ENCODE assay signal across 15 cellular contexts in the genomic region with DNA sequence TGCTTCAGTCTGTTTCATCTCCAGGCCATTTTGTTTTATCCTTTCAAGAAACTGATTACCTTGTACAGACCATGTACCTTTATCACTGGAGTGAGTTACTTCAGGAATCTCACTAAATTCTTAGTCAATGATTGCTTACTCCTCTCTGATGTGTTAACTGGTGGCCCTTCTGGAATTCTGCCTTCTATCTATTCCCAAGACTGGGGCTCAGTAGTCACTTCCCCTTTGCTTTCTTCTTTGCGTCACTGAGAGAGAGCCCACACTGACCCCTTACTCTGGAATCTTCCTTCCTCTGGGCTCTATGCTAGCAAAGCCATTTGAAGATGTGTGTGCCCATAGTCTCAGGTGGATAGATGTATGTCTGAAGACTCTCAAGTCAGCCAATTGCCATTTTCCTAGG. TPM values are rescaled to one million over a fixed set of nuclear protein-coding genes. Genes with fewer than 3 reads are reported as not detected.
A peak's percentile ranks its signal among the peaks of the same experiment; 100 is the strongest.
DNase-seq lines count a peak whose midpoint lies in the region; ATAC-seq, FAIRE-seq and TF ChIP-seq lines count a peak whose summit lies in the region.
"Had no signal": no experiment of that assay in that cellular context is flagged by ENCODE, and none has a peak within 500 bp of the region (broad histone marks: within the 10 kb centered on the region; RNA-seq: fewer than 3 reads in every experiment).

No MANE protein-coding gene starts in this region.

- no peak for FAIRE-seq in GM12892 (lab: Jason Lieb, UNC)

- no peak overlapping the region for H3K4me3 Mint-ChIP-seq in T-helper 1 cell treated with Interleukin-12 subunit alpha and Interleukin-12 subunit beta and Interleukin-4 antibody, amounts not matched to agents 30 μg/mL and 1 μg/mL, for 36 hours
- peak overlapping the region; percentile 39 for H3K4me3 Mint-ChIP-seq in activated naive CD8-positive, alpha-beta T cell treated with anti-CD3 and anti-CD28 coated beads, Interleukin-2, amount 50 U/mL, for 24 hours
- H3K4me3 Mint-ChIP-seq in natural killer cell treated with Interleukin-12 subunit alpha and Interleukin-12 subunit beta and Interleukin-15 and Interleukin-18, amount 100 ng/mL, for 72 hours, result peak overlapping the region; percentile 65

- H3K27me3 Mint-ChIP-seq in T-helper 1 cell treated with Interleukin-12 subunit alpha and Interleukin-12 subunit beta and Interleukin-4 antibody, amounts not matched to agents 30 μg/mL and 1 μg/mL, for 36 hours (ENCODE audit: low read depth), result no peaks in the 10 kb centered on the region
- H3K27me3 Mint-ChIP-seq in activated naive CD8-positive, alpha-beta T cell treated with anti-CD3 and anti-CD28 coated beads, Interleukin-2, amount 50 U/mL, for 24 hours, result no peaks in the 10 kb centered on the region
- no peaks in the 10 kb centered on the region for H3K27me3 Mint-ChIP-seq in natural killer cell treated with Interleukin-12 subunit alpha and Interleukin-12 subunit beta and Interleukin-15 and Interleukin-18, amount 100 ng/mL, for 72 hours

- H3K4me1 Mint-ChIP-seq in T-helper 1 cell treated with Interleukin-12 subunit alpha and Interleukin-12 subunit beta and Interleukin-4 antibody, amounts not matched to agents 30 μg/mL and 1 μg/mL, for 36 hours (ENCODE audit: low read depth), result peaks cover 64% of the 10 kb centered on the region
- H3K4me1 Mint-ChIP-seq in activated naive CD8-positive, alpha-beta T cell treated with anti-CD3 and anti-CD28 coated beads, Interleukin-2, amount 50 U/mL, for 24 hours, result peaks cover 98% of the 10 kb centered on the region
- H3K4me1 Mint-ChIP-seq in natural killer cell treated with Interleukin-12 subunit alpha and Interleukin-12 subunit beta and Interleukin-15 and Interleukin-18, amount 100 ng/mL, for 72 hours (ENCODE audit: low read depth in 2 of 2), result peaks cover 69 to 85% of the 10 kb centered on the region in 2 donors

- DNase-seq in T-helper 1 cell, result no peak
- DNase-seq in MV-4-11 (lab: John Stamatoyannopoulos, UW), result peak; percentile 24
- DNase-seq in activated naive CD8-positive, alpha-beta T cell treated with anti-CD3 and anti-CD28 coated beads, Interleukin-2, amount 50 U/mL, for 24 hours, result no peak
- no peak for DNase-seq in natural killer cell treated with Interleukin-12 subunit alpha and Interleukin-12 subunit beta and Interleukin-15 and Interleukin-18, amount 100 ng/mL, for 72 hours (ENCODE audit: low spot score)
- DNase-seq in mucosa of gallbladder (ENCODE audit: low spot score), result no peak
- DNase-seq in DMS114 treated with DMSO at 0.1 percent for 48 hours (lab: John Stamatoyannopoulos, UW; ENCODE audit: unreplicated experiment), result no peak
- no peak for DNase-seq in GM12892 (ENCODE audit: insufficient read length)
- DNase-seq: 8988T, COR-L47, DMS53, H7, MG63, NCI-H187 treated with DMSO at 0.1 percent for 48 hours had no signal

- no peak for TF ChIP-seq POLR2A in GM12892 (IDR thresholded peaks at IDR 0.05; ENCODE audit: low read depth, low read length)

- H3K27ac Mint-ChIP-seq in T-helper 1 cell treated with Interleukin-12 subunit alpha and Interleukin-12 subunit beta and Interleukin-4 antibody, amounts not matched to agents 30 μg/mL and 1 μg/mL, for 36 hours, result peak overlapping the region; percentile 81
- H3K27ac Mint-ChIP-seq in activated naive CD8-positive, alpha-beta T cell treated with anti-CD3 and anti-CD28 coated beads, Interleukin-2, amount 50 U/mL, for 24 hours, result peak overlapping the region; percentile 97
- H3K27ac Mint-ChIP-seq in natural killer cell treated with Interleukin-12 subunit alpha and Interleukin-12 subunit beta and Interleukin-15 and Interleukin-18, amount 100 ng/mL, for 72 hours, result peak overlapping the region; percentile 64 to 66

- peaks cover 12% of the 10 kb centered on the region for H3K36me3 Mint-ChIP-seq in T-helper 1 cell treated with Interleukin-12 subunit alpha and Interleukin-12 subunit beta and Interleukin-4 antibody, amounts not matched to agents 30 μg/mL and 1 μg/mL, for 36 hours (ENCODE audit: low read depth)
- no peaks in the 10 kb centered on the region for H3K36me3 Mint-ChIP-seq in activated naive CD8-positive, alpha-beta T cell treated with anti-CD3 and anti-CD28 coated beads, Interleukin-2, amount 50 U/mL, for 24 hours (ENCODE audit: low read depth)
- peaks cover 6% of the 10 kb centered on the region for H3K36me3 Mint-ChIP-seq in natural killer cell treated with Interleukin-12 subunit alpha and Interleukin-12 subunit beta and Interleukin-15 and Interleukin-18, amount 100 ng/mL, for 72 hours

- ATAC-seq in activated naive CD8-positive, alpha-beta T cell treated with anti-CD3 and anti-CD28 coated beads, Interleukin-2, amount 50 U/mL, for 24 hours, result no peak
- ATAC-seq in natural killer cell treated with Interleukin-12 subunit alpha and Interleukin-12 subunit beta and Interleukin-15 and Interleukin-18, amount 100 ng/mL, for 72 hours, result no peak

- no peaks in the 10 kb centered on the region for H3K9me3 Mint-ChIP-seq in T-helper 1 cell treated with Interleukin-12 subunit alpha and Interleukin-12 subunit beta and Interleukin-4 antibody, amounts not matched to agents 30 μg/mL and 1 μg/mL, for 36 hours
- no peaks in the 10 kb centered on the region for H3K9me3 Mint-ChIP-seq in activated naive CD8-positive, alpha-beta T cell treated with anti-CD3 and anti-CD28 coated beads, Interleukin-2, amount 50 U/mL, for 24 hours
- no peaks in the 10 kb centered on the region for H3K9me3 Mint-ChIP-seq in natural killer cell treated with Interleukin-12 subunit alpha and Interleukin-12 subunit beta and Interleukin-15 and Interleukin-18, amount 100 ng/mL, for 72 hours

RNA-seq across cellular contexts. Expression of gene XCL2, which starts 34.6 kb away (rescaled TPM):
- 1 to 10 TPM; 2.7 TPM for total RNA-seq in natural killer cell treated with Interleukin-12 subunit alpha and Interleukin-12 subunit beta and Interleukin-15 and Interleukin-18, amount 100 ng/mL, for 72 hours
- total RNA-seq in mucosa of gallbladder, result not detected
- not detected for polyA plus RNA-seq in GM12892 (2012; ENCODE audit: missing spikeins)
- total RNA-seq: H7, NCI-H460 had no signal
